In the genomic region with DNA sequence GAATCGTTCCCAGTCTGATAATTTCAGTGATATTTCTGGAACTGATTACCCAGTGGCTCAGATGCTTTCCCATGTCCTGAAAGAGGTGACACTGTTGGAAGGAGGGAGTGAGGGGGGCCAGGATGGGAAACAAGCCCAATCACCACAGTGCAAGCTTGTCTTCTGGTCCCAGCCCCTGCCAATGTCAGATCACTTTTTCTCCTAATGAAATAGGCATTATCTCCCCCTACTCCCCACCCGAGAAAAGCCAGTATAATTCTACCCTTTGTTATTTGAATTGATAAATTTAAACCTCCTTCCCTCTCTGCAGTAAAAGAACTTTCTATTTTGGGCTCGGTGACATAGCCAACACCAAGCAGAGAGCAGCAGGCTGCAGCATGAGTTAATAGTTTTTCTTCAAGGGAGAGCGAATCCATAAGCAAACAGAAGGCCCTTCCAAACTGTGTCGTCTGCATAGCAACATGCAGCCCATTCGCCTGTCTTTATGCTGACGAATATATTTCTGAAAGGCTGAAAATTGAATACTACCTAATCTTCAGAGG, we compare ENCODE assay signal across 10 cellular contexts. TPM values are rescaled to one million over a fixed set of nuclear protein-coding genes. Genes with fewer than 3 reads are reported as not detected.
DNase-seq lines count a peak whose midpoint lies in the region; ATAC-seq and TF ChIP-seq lines count a peak whose summit lies in the region.
"Had no signal": no experiment of that assay in that cellular context is flagged by ENCODE, and none has a peak within 500 bp of the region (broad histone marks: within the 10 kb centered on the region; RNA-seq: fewer than 3 reads in every experiment).

No MANE protein-coding gene starts in this region.

- H3K36me3 Mint-ChIP-seq in brain, result no peaks in the 10 kb centered on the region
- no peaks in the 10 kb centered on the region for H3K36me3 Mint-ChIP-seq in activated naive CD8-positive, alpha-beta T cell treated with anti-CD3 and anti-CD28 coated beads, Interleukin-2, amount 50 U/mL, for 24 hours (ENCODE audit: low read depth)
- H3K36me3 Mint-ChIP-seq: activated naive CD8-positive, alpha-beta T cell treated with anti-CD3 and anti-CD28 coated beads, Interleukin-2, amount 10 ng/mL, durations not matched to agents 7 days and 5 days had no signal

- no peaks in the 10 kb centered on the region for H3K27me3 ChIP-seq in stomach smooth muscle (ENCODE audit: control insufficient read depth in 1 of 2, insufficient read depth in 2 of 2, low read length in 2 of 2)

- peak overlapping the region; percentile 67 to 69 for H3K9ac ChIP-seq in stomach smooth muscle (ENCODE audit: low read length in 2 of 2)

- TF ChIP-seq CTCF in brain (conservative IDR thresholded peaks at IDR 0.05), result no peak

- no peak for ATAC-seq in activated naive CD8-positive, alpha-beta T cell treated with anti-CD3 and anti-CD28 coated beads, Interleukin-2, amount 50 U/mL, for 24 hours
- ATAC-seq in GM19452 (IDR thresholded peaks at IDR 0.05; ENCODE audit: unreplicated experiment), result no peak
- no peak for ATAC-seq in HG02981 (IDR thresholded peaks at IDR 0.05; ENCODE audit: unreplicated experiment)
- no peak for ATAC-seq in HG03135 (IDR thresholded peaks at IDR 0.05; ENCODE audit: unreplicated experiment)

- H3K4me3 Mint-ChIP-seq in brain, result peak overlapping the region; percentile 54 to 84 (median 76)
- H3K4me3 Mint-ChIP-seq in activated naive CD8-positive, alpha-beta T cell treated with anti-CD3 and anti-CD28 coated beads, Interleukin-2, amount 50 U/mL, for 24 hours, result no peak overlapping the region
- H3K4me3 Mint-ChIP-seq: activated naive CD8-positive, alpha-beta T cell treated with anti-CD3 and anti-CD28 coated beads, Interleukin-2, amount 10 ng/mL, durations not matched to agents 7 days and 5 days had no signal

- peak overlapping the region; percentile 59 to 67 for H3K4me3 ChIP-seq in stomach smooth muscle (ENCODE audit: low read length in 2 of 2)

- peaks cover 6% of the 10 kb centered on the region for H3K27me3 Mint-ChIP-seq in brain
- H3K27me3 Mint-ChIP-seq in activated naive CD8-positive, alpha-beta T cell treated with anti-CD3 and anti-CD28 coated beads, Interleukin-2, amount 50 U/mL, for 24 hours, result peaks cover 2% of the 10 kb centered on the region

- no peaks in the 10 kb centered on the region for H3K9me3 Mint-ChIP-seq in brain
- H3K9me3 Mint-ChIP-seq in activated naive CD8-positive, alpha-beta T cell treated with anti-CD3 and anti-CD28 coated beads, Interleukin-2, amount 50 U/mL, for 24 hours, result no peaks in the 10 kb centered on the region
- H3K9me3 Mint-ChIP-seq: activated naive CD8-positive, alpha-beta T cell treated with anti-CD3 and anti-CD28 coated beads, Interleukin-2, amount 10 ng/mL, durations not matched to agents 7 days and 5 days had no signal

- H3K36me3 ChIP-seq in stomach smooth muscle (ENCODE audit: control insufficient read depth in 2 of 2, insufficient read depth in 2 of 2, low read length in 2 of 2), result no peaks in the 10 kb centered on the region

- H3K27ac ChIP-seq in stomach smooth muscle (ENCODE audit: low read length), result peak overlapping the region; percentile 74

- peaks cover 19% of the 10 kb centered on the region for H3K4me1 ChIP-seq in stomach smooth muscle (ENCODE audit: control insufficient read depth, insufficient read depth, low read length)

- DNase-seq in NCI-H1694 treated with DMSO at 0.1 percent for 48 hours (lab: John Stamatoyannopoulos, UW) (peak; percentile 55), iris pigment epithelial cell (ENCODE audit: low read depth) (peak; percentile 91)
- DNase-seq in activated naive CD8-positive, alpha-beta T cell treated with anti-CD3 and anti-CD28 coated beads, Interleukin-2, amount 50 U/mL, for 24 hours, result no peak
- DNase-seq: activated naive CD8-positive, alpha-beta T cell treated with anti-CD3 and anti-CD28 coated beads, Interleukin-2, amount 10 ng/mL, durations not matched to agents 7 days and 5 days; stimulated activated CD4-positive, alpha-beta T cell treated with anti-CD3 and anti-CD28 coated beads, Interleukin-4, amount 100 ng/mL, for 4 hours had no signal

- H3K27ac Mint-ChIP-seq in brain, result peak overlapping the region; percentile 75 to 98 (median 97)
- H3K27ac Mint-ChIP-seq in activated naive CD8-positive, alpha-beta T cell treated with anti-CD3 and anti-CD28 coated beads, Interleukin-2, amount 50 U/mL, for 24 hours, result no peak overlapping the region
- H3K27ac Mint-ChIP-seq: activated naive CD8-positive, alpha-beta T cell treated with anti-CD3 and anti-CD28 coated beads, Interleukin-2, amount 10 ng/mL, durations not matched to agents 7 days and 5 days had no signal

- no peaks in the 10 kb centered on the region for H3K9me3 ChIP-seq in stomach smooth muscle (ENCODE audit: control insufficient read depth in 2 of 2, low read length in 2 of 2)

- peaks cover 38% of the 10 kb centered on the region for H3K4me1 Mint-ChIP-seq in brain
- no peaks in the 10 kb centered on the region for H3K4me1 Mint-ChIP-seq in activated naive CD8-positive, alpha-beta T cell treated with anti-CD3 and anti-CD28 coated beads, Interleukin-2, amount 50 U/mL, for 24 hours
- H3K4me1 Mint-ChIP-seq: activated naive CD8-positive, alpha-beta T cell treated with anti-CD3 and anti-CD28 coated beads, Interleukin-2, amount 10 ng/mL, durations not matched to agents 7 days and 5 days had no signal

RNA-seq across cellular contexts. Expression of gene PPP2CA, which starts 14.6 kb away (rescaled TPM):
- 112 TPM for polyA plus RNA-seq in brain (ENCODE audit: insufficient read depth, low read depth, low replicate concordance)
